ENCODE assay signal across 8 cellular contexts in the genomic region with DNA sequence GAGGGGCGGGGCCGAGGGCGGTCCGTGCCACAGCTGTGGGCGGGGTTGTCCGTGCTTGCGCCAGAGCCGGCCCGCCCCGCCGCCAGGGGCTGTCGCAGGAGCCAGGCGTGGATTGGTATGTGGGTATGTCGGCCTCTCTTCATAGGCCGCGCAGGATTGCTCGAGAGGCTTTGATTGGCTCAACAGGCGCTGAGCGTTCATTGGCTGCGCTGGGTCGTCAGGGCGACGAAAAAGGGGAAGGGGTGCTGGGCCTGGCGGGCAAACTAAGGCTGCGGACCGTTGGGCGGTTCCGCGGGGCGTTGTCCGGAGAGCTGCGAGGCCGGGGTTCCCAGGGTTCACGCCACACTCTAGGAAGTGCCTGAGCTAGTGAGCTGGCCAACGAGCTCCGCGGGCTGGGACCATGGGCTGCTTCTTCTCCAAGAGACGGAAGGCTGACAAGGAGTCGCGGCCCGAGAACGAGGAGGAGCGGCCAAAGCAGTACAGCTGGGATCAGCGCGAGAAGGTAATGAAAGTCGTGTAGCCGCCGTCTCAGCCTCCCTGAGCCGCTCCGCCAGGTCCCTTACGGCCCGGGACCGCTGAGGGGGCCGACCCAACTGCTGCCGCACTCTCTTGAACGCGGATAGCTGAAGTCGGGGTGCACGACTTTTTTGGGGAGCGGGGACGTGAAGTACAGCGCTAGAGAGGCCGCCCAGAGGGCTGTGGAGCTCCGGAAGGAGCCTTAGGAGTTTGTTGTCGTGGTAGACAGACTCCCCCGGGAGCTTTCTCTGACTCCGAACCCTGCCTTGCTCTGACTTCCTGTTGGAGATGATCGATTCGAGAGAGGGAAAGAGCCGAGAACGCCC. TPM values are rescaled to one million over a fixed set of nuclear protein-coding genes. Genes with fewer than 3 reads are reported as not detected.
DNase-seq lines count a peak whose midpoint lies in the region; ATAC-seq and TF ChIP-seq lines count a peak whose summit lies in the region.

TSS of gene RP2 (plus strand) at position 343 of the 842 bp plus-strand sequence. CDS start at position 401, 58 bp downstream.

- H3K27ac Mint-ChIP-seq in activated CD4-positive, alpha-beta memory T cell treated with anti-CD3 and anti-CD28 coated beads, Interleukin-2, amount 10 ng/mL, durations not matched to agents 7 days and 5 days: peak within 1 kb of the TSS; percentile 95

- no peaks in the 10 kb centered on the region for H3K9me3 Mint-ChIP-seq in activated CD4-positive, alpha-beta memory T cell treated with anti-CD3 and anti-CD28 coated beads, Interleukin-2, amount 10 ng/mL, durations not matched to agents 7 days and 5 days

- peak within 1 kb of the TSS; percentile 96 for H3K4me3 Mint-ChIP-seq in activated CD4-positive, alpha-beta memory T cell treated with anti-CD3 and anti-CD28 coated beads, Interleukin-2, amount 10 ng/mL, durations not matched to agents 7 days and 5 days

- TF ChIP-seq CTCF in right lobe of liver (IDR thresholded peaks at IDR 0.05): peak in 3 of 4 donors; percentile 6 to 29 (median 26)

- H3K27ac ChIP-seq in right lobe of liver: peak within 1 kb of the TSS; percentile 52 to 89 (median 84)

- 31% methylated on average over 29 of the region's 71 CpGs for WGBS in right lobe of liver (ENCODE audit: insufficient coverage, low coverage, low lambda C conversion rate, missing lambda C conversion rate)

- H3K9me3 ChIP-seq in right lobe of liver: no peaks in the 10 kb centered on the region

- H3K36me3 ChIP-seq in right lobe of liver: no peaks in the 10 kb centered on the region

- H3K36me3 Mint-ChIP-seq in activated CD4-positive, alpha-beta memory T cell treated with anti-CD3 and anti-CD28 coated beads, Interleukin-2, amount 10 ng/mL, durations not matched to agents 7 days and 5 days (ENCODE audit: low read depth): no peaks in the 10 kb centered on the region

- ATAC-seq in GM19438 (IDR thresholded peaks at IDR 0.05; ENCODE audit: low read depth, unreplicated experiment) (peak; percentile 90), HG03571 (IDR thresholded peaks at IDR 0.05; ENCODE audit: unreplicated experiment) (peak; percentile 92), right lobe of liver (peak; percentile 95 to 99 (median 98))

- peaks cover 2% of the 10 kb centered on the region for H3K27me3 Mint-ChIP-seq in activated CD4-positive, alpha-beta memory T cell treated with anti-CD3 and anti-CD28 coated beads, Interleukin-2, amount 10 ng/mL, durations not matched to agents 7 days and 5 days

- intact Hi-C loops in right lobe of liver (cut with DNase I): no loop called here

- CTCF ChIA-PET in activated CD4-positive, alpha-beta memory T cell treated with anti-CD3 and anti-CD28 coated beads, Interleukin-2, amount 10 ng/mL, durations not matched to agents 7 days and 5 days (lab: Charles Lee): no interaction called here

- H3K27me3 ChIP-seq in right lobe of liver: no peaks in the 10 kb centered on the region

- H3K4me1 ChIP-seq in right lobe of liver: peaks cover 0 to 6% (median under 1%) of the 10 kb centered on the region in 4 donors

- DNase-seq in CD1c-positive myeloid dendritic cell (ENCODE audit: extremely low spot score) (peak; percentile 93), NCI-H774 (lab: John Stamatoyannopoulos, UW) (peak; percentile 82), ecto neural progenitor cell (ENCODE audit: low spot score) (peak; percentile 91), right lobe of liver (peak; percentile 89 to 95 (median 92))
- DNase-seq in activated CD4-positive, alpha-beta memory T cell treated with anti-CD3 and anti-CD28 coated beads, Interleukin-2, amount 10 ng/mL, durations not matched to agents 7 days and 5 days: peak; percentile 88
- DNase-seq in stimulated activated CD4-positive, alpha-beta T cell treated with anti-CD3 and anti-CD28 coated beads, Interleukin-4, amount 100 ng/mL, for 24 hours: peak; percentile 86

- H3K4me1 Mint-ChIP-seq in activated CD4-positive, alpha-beta memory T cell treated with anti-CD3 and anti-CD28 coated beads, Interleukin-2, amount 10 ng/mL, durations not matched to agents 7 days and 5 days: peaks cover 9% of the 10 kb centered on the region

- peak; percentile 85 for TF ChIP-seq POLR2A in right lobe of liver (IDR thresholded peaks at IDR 0.05)

- H3K4me3 ChIP-seq in right lobe of liver: peak within 1 kb of the TSS; percentile 62 to 66 (median 64)

- POLR2A ChIA-PET in activated CD4-positive, alpha-beta memory T cell treated with anti-CD3 and anti-CD28 coated beads, Interleukin-2, amount 10 ng/mL, durations not matched to agents 7 days and 5 days (lab: Charles Lee): interaction anchor here (0.9 to 2.0 kb wide), 6 partner anchors 9 to 1964 kb away, joined by 3 to 7 read pairs (median 4); partner anchors contain the start of genes KDM6A, NDUFB11, RBM10 and SLC9A7

RNA-seq across cellular contexts. Expression of gene RP2, which starts in this region (rescaled TPM):
- total RNA-seq in activated CD4-positive, alpha-beta memory T cell treated with anti-CD3 and anti-CD28 coated beads, Interleukin-2, amount 10 ng/mL, durations not matched to agents 7 days and 5 days: 10 to 100 TPM in 1 of 2 experiments, 1 to 10 TPM in 1; 9.8 to 10.8 TPM
- total RNA-seq in right lobe of liver: 1 to 10 TPM; 4.0 to 8.4 (median 6.4) TPM

Comparison
In these comparisons a context has a peak if more than half of its experiments do, and no peak if none do; other contexts are left out.
1. Peak in every context shown above with its lines: DNase-seq, ATAC-seq, H3K4me3 ChIP-seq and H3K27ac ChIP-seq.